Comparison of ENCODE assay signal across 1 cellular context in genomic region chr1:8025061-8025670, GRCh38.
TF ChIP-seq lines count a peak whose summit lies in the region.

No MANE protein-coding gene starts in this region.

TF ChIP-seq in HCT116, 20 proteins besides CTCF, POLR2A, EP300 and RAD21 (continued from another document):
- no peak for TF ChIP-seq REST (IDR thresholded peaks at IDR 0.05; ENCODE audit: low read depth)
- TF ChIP-seq CEBPB (IDR thresholded peaks at IDR 0.05; ENCODE audit: low read depth): no peak
